Comparison of ENCODE assay signal across 8 cellular contexts in the genomic region with DNA sequence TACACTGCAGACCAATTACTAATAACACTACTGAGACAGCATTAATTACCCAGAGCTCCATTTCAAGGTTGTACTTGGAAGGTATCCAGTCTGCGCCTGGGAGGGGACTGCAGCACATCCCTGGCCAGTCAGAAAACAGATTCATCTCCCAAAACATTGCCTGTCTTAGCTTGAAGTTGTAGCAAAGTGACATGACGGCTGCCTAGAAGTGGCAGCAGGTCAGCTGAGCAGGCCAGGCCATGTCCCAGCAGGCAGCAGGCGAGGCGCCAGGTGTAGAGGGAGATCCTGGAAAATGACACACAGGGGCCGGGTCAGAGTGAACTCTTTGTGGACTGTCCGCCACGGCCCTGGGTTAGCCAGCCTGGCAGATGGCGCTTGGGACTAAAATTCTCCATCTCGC. TPM values are rescaled to one million over a fixed set of nuclear protein-coding genes. Genes with fewer than 3 reads are reported as not detected.
DNase-seq lines count a peak whose midpoint lies in the region; ATAC-seq and TF ChIP-seq lines count a peak whose summit lies in the region.

No MANE protein-coding gene starts in this region.

- ATAC-seq in natural killer cell (no peak), HG03045 (IDR thresholded peaks at IDR 0.05; ENCODE audit: unreplicated experiment) (no peak)

- H3K4me3 Mint-ChIP-seq in natural killer cell: peak overlapping the region; percentile 64

- no peaks in the 10 kb centered on the region for H3K36me3 Mint-ChIP-seq in natural killer cell

- no peak overlapping the region for H3K4me3 ChIP-seq in LNCaP clone FGC (ENCODE audit: low read depth, low read length)

- no peaks in the 10 kb centered on the region for H3K9me3 Mint-ChIP-seq in natural killer cell

- peak overlapping the region in 1 of 2 donors; percentile 11 for H3K27ac Mint-ChIP-seq in natural killer cell

- DNase-seq in COLO668 (lab: John Stamatoyannopoulos, UW; ENCODE audit: unreplicated experiment): peak; percentile 20
- DNase-seq in LNCaP clone FGC (ENCODE audit: low read depth): peak; percentile 30
- DNase-seq in caudate nucleus (lab: John Stamatoyannopoulos, UW): peak in 1 of 61 donors; percentile 82
- no peak for DNase-seq in natural killer cell
- DNase-seq in NOMO-1 (lab: John Stamatoyannopoulos, UW; ENCODE audit: unreplicated experiment in 2 of 2): no peak
- no peak for DNase-seq in NK-92 (lab: John Stamatoyannopoulos, UW; ENCODE audit: unreplicated experiment)
- DNase-seq in H4 (ENCODE audit: low spot score): no peak

- no peaks in the 10 kb centered on the region for H3K27me3 Mint-ChIP-seq in natural killer cell (ENCODE audit: low read depth in 2 of 2)

- H3K27ac ChIP-seq in caudate nucleus (ENCODE audit: low read depth, low read length): peak overlapping the region; percentile 86

- intact Hi-C loops in natural killer cell (cut with micrococcal nuclease): no loop called here

- TF ChIP-seq CTCF in LNCaP clone FGC (IDR thresholded peaks at IDR 0.05; ENCODE audit: control insufficient read depth, extremely low read depth, insufficient read depth) (no peak), natural killer cell (IDR thresholded peaks at IDR 0.05) (no peak)

- peaks cover 11 to 16% of the 10 kb centered on the region in 2 donors for H3K4me1 Mint-ChIP-seq in natural killer cell

RNA-seq across cellular contexts. Expression of gene MAP6D1, which starts 1.1 kb away (rescaled TPM):
- total RNA-seq in natural killer cell: 1 to 10 TPM in 1 of 3 donors, under 1 TPM in 1, not detected in 1; 0.70 to 2.4 TPM
- total RNA-seq in H4 (2014; rRNA removed; shearing (Covaris generic)): 1.0 TPM in 1 of 2 replicates, not detected in the other

RNA-seq across cellular contexts. Expression of gene PARL, which starts 58.2 kb away (rescaled TPM):
- 10 to 100 TPM; 35.1 to 47.1 (median 37.7) TPM for total RNA-seq in natural killer cell
- 82.1 and 88.7 TPM in 2 replicates for total RNA-seq in H4 (2014; rRNA removed; shearing (Covaris generic))

Comparison
In these comparisons a context has a peak if more than half of its experiments do, and no peak if none do; other contexts are left out.
1. DNase-seq: peak in COLO668 (single experiment) and LNCaP clone FGC (single experiment); none in natural killer cell (single experiment), NOMO-1 (0 of 2), NK-92 (single experiment) and H4 (single experiment).